In the genomic region with DNA sequence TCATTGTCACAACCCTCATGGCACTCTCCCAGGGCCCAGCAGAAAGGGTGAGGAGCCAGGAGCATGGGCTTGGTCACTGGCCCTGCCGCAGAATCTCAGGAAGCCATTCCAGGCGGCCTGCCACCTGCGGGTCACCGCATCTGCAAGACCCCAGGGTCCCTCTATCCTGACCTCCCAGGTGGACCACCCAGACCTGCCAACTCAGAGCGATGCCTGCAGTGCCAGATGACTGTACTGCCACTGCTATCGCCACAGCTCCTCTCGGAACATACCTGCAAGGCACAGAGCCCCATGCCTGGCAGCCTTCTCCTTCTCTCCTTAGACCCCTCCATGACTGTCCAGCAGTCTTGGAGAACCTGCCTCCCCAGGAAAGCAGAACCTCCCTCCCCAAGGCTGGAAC, we compare ENCODE assay signal across 22 cellular contexts. TPM values are rescaled to one million over a fixed set of nuclear protein-coding genes. Genes with fewer than 3 reads are reported as not detected.
A peak's percentile ranks its signal among the peaks of the same experiment; 100 is the strongest.
DNase-seq lines count a peak whose midpoint lies in the region; ATAC-seq, FAIRE-seq and TF ChIP-seq lines count a peak whose summit lies in the region.
"Had no signal": no experiment of that assay in that cellular context is flagged by ENCODE, and none has a peak within 500 bp of the region (broad histone marks: within the 10 kb centered on the region; RNA-seq: fewer than 3 reads in every experiment).

No MANE protein-coding gene starts in this region.

- H3K4ac ChIP-seq in IMR-90 (ENCODE audit: low read depth, low read length) (peak overlapping the region; percentile 87), neuronal stem cell (ENCODE audit: low read length) (no peak overlapping the region)

- H3K27me3 Mint-ChIP-seq in endodermal cell (ENCODE audit: insufficient read depth), result no peaks in the 10 kb centered on the region
- H3K27me3 Mint-ChIP-seq: CD4-positive, alpha-beta memory T cell had no signal

- TF ChIP-seq CTCF in IMR-90 (conservative IDR thresholded peaks at IDR 0.05; ENCODE audit: low read depth, low read length) (no peak), endodermal cell (conservative IDR thresholded peaks at IDR 0.05) (no peak)

- H3K4me2 ChIP-seq in IMR-90 (ENCODE audit: low read depth, low read length) (no peak overlapping the region), neuronal stem cell (ENCODE audit: insufficient read depth, low read length, poor library complexity, severe bottlenecking) (no peak overlapping the region)
- H3K4me2 ChIP-seq: BLaER1 had no signal

- H3K9me3 ChIP-seq in IMR-90 (ENCODE audit: control insufficient read depth, insufficient read depth, low read length) (no peaks in the 10 kb centered on the region), endodermal cell (ENCODE audit: control insufficient read depth, low read length) (peaks cover 11% of the 10 kb centered on the region), neuronal stem cell (replicated peaks in 1 of 2; ENCODE audit: control insufficient read depth in 2 of 2, insufficient read depth in 1 of 2, low read depth in 1 of 2, low read length in 2 of 2) (no peaks in the 10 kb centered on the region)
- H3K9me3 ChIP-seq: BLaER1 had no signal

- no peak overlapping the region for H3K9ac ChIP-seq in IMR-90 (ENCODE audit: low read depth, low read length)
- no peak overlapping the region for H3K9ac ChIP-seq in endodermal cell (ENCODE audit: extremely low read depth, low read length, poor library complexity, severe bottlenecking)
- no peak overlapping the region for H3K9ac ChIP-seq in neuronal stem cell (ENCODE audit: low read depth, low read length, poor library complexity)
- H3K9ac ChIP-seq: BLaER1 had no signal

- H4K91ac ChIP-seq in IMR-90 (ENCODE audit: insufficient read depth, low read depth, low read length) (peak overlapping the region; percentile 91), neuronal stem cell (ENCODE audit: low read depth, low read length, poor library complexity) (no peak overlapping the region)

- H4K8ac ChIP-seq in IMR-90 (ENCODE audit: low read depth in 2 of 2, low read length in 2 of 2), result peak overlapping the region; percentile 46 to 80; a peak in 3 of 4 replicates
- no peak overlapping the region for H4K8ac ChIP-seq in neuronal stem cell (ENCODE audit: low read depth, low read length)

- no peak overlapping the region for H4K5ac ChIP-seq in IMR-90 (ENCODE audit: low read depth, low read length)

- H2BK120ac ChIP-seq in IMR-90 (ENCODE audit: low read depth, low read length) (peak overlapping the region; percentile 89), neuronal stem cell (ENCODE audit: low read depth, low read length) (no peak overlapping the region)

- H3K4me3 ChIP-seq in IMR-90 (ENCODE audit: insufficient read depth, low read depth, low read length) (no peak overlapping the region), endodermal cell (ENCODE audit: low read length) (no peak overlapping the region), neuronal stem cell (ENCODE audit: low read length in 2 of 2) (no peak overlapping the region)
- H3K4me3 ChIP-seq: BLaER1 had no signal

- H3K27me3 ChIP-seq in IMR-90 (ENCODE audit: control insufficient read depth, insufficient read depth, low read length) (peaks cover 4% of the 10 kb centered on the region; the same call in 1 of the 2 replicates), endodermal cell (ENCODE audit: control insufficient read depth, insufficient read depth, low read length, poor library complexity, severe bottlenecking) (peaks cover 10% of the 10 kb centered on the region), neuronal stem cell (ENCODE audit: control insufficient read depth in 3 of 3, insufficient read depth in 3 of 3, low read depth in 1 of 3, low read length in 3 of 3) (peaks cover 0 to 39% (median 0%) of the 10 kb centered on the region in 3 experiments)
- H3K27me3 ChIP-seq: BLaER1 had no signal

- no peak overlapping the region for H2AK9ac ChIP-seq in IMR-90 (replicated peaks; ENCODE audit: low read depth, low read length, poor library complexity)

- in situ Hi-C loops in IMR-90 (cut with MboI; ENCODE audit: low sequenced_read_pairs), result no loop called here

- H2BK20ac ChIP-seq in IMR-90 (ENCODE audit: low read depth, low read length), result peak overlapping the region; percentile 88

- H3K18ac ChIP-seq in IMR-90 (ENCODE audit: low read depth, low read length), result no peak overlapping the region; the same call in 1 of the 2 replicates
- H3K18ac ChIP-seq in neuronal stem cell (ENCODE audit: low read length), result no peak overlapping the region

- dilution Hi-C loops in IMR-90 (cut with HindIII; ENCODE audit: low sequenced_read_pairs, unreplicated experiment), result no loop called here

- peak overlapping the region; percentile 27 for H2AFZ ChIP-seq in IMR-90 (replicated peaks; ENCODE audit: low read length, poor library complexity)
- H2AFZ ChIP-seq in neuronal stem cell (ENCODE audit: low read length), result no peak overlapping the region

- FAIRE-seq in RCC 7860 (lab: Jason Lieb, UNC), result no peak
- FAIRE-seq: A204.1, GM12892, GM18507, HTR-8/SVneo had no signal

- H3K27ac ChIP-seq in IMR-90 (ENCODE audit: insufficient read depth, low read length) (no peak overlapping the region; the same call in 1 of the 2 replicates), endodermal cell (ENCODE audit: low read depth, low read length) (no peak overlapping the region), neuronal stem cell (replicated peaks; ENCODE audit: low read length) (no peak overlapping the region)
- H3K27ac ChIP-seq: BLaER1, HL-60 had no signal

- H3K56ac ChIP-seq in IMR-90 (ENCODE audit: extremely low read depth, insufficient read depth, low read length), result no peak overlapping the region

- BruUV-seq in IMR-90 (replicated peaks; lab: Mats Ljungman, UMichigan), result no TSS peak

- intact Hi-C loops in IMR-90 (cut with micrococcal nuclease), result no loop called here

- no peaks in the 10 kb centered on the region for H4K20me1 ChIP-seq in IMR-90 (ENCODE audit: insufficient read depth, low read length)

- H3K14ac ChIP-seq in IMR-90 (replicated peaks; ENCODE audit: low read depth, low read length) (peak overlapping the region; percentile 80; the same call in 1 of the 2 replicates), neuronal stem cell (ENCODE audit: low read length) (peak overlapping the region; percentile 26)

- H3K36me3 Mint-ChIP-seq in endodermal cell (ENCODE audit: low read depth), result no peaks in the 10 kb centered on the region
- H3K36me3 Mint-ChIP-seq: CD14-positive monocyte had no signal

- peaks cover 17% of the 10 kb centered on the region for H3K4me1 ChIP-seq in IMR-90 (ENCODE audit: control insufficient read depth, insufficient read depth, low read length)
- H3K4me1 ChIP-seq in endodermal cell (ENCODE audit: control insufficient read depth, insufficient read depth, low read length), result peaks cover 10% of the 10 kb centered on the region
- peaks cover 0 to 15% of the 10 kb centered on the region in 2 donors for H3K4me1 ChIP-seq in neuronal stem cell (ENCODE audit: control insufficient read depth in 2 of 2, insufficient read depth in 1 of 2, low read depth in 1 of 2, low read length in 2 of 2)

- H3K4me3 Mint-ChIP-seq in endodermal cell, result no peak overlapping the region
- H3K4me3 Mint-ChIP-seq: CD14-positive monocyte; CD4-positive, alpha-beta memory T cell; H9 had no signal

- peak overlapping the region; percentile 89 for H2AK5ac ChIP-seq in IMR-90 (ENCODE audit: low read depth, low read length)
- peak overlapping the region; percentile 40 for H2AK5ac ChIP-seq in neuronal stem cell (ENCODE audit: low read depth, low read length)

- peaks cover 2% of the 10 kb centered on the region for H3K4me1 Mint-ChIP-seq in endodermal cell

- no peak overlapping the region for H3K23ac ChIP-seq in IMR-90 (ENCODE audit: low read depth, low read length)
- no peak overlapping the region for H3K23ac ChIP-seq in neuronal stem cell (ENCODE audit: low read depth, low read length, poor library complexity)

- H3K9me3 Mint-ChIP-seq in endodermal cell, result peaks cover 13% of the 10 kb centered on the region
- H3K9me3 Mint-ChIP-seq: CD14-positive monocyte had no signal

- H3K79me1 ChIP-seq in IMR-90 (ENCODE audit: low read depth in 1 of 2, low read length in 2 of 2) (peaks cover 0 to 3% of the 10 kb centered on the region in 2 experiments; a peak in 1 of 4 replicates), neuronal stem cell (ENCODE audit: low read depth, low read length) (no peaks in the 10 kb centered on the region)

- no peak for ATAC-seq in IMR-90 (ENCODE audit: low read depth)
- ATAC-seq in GM19395 (IDR thresholded peaks at IDR 0.05; ENCODE audit: unreplicated experiment), result no peak

- H2BK5ac ChIP-seq in IMR-90 (ENCODE audit: low read depth, low read length, poor library complexity, severe bottlenecking) (peak overlapping the region; percentile 85), neuronal stem cell (ENCODE audit: low read length) (no peak overlapping the region)

- TF ChIP-seq RAD21 in IMR-90 (IDR thresholded peaks at IDR 0.05; ENCODE audit: low read length), result no peak

- peak overlapping the region; percentile 49; the same call in 1 of the 3 replicates for H2BK15ac ChIP-seq in IMR-90 (ENCODE audit: low read depth, low read length)
- H2BK15ac ChIP-seq in neuronal stem cell (ENCODE audit: low read length), result no peak overlapping the region

- H2BK12ac ChIP-seq in neuronal stem cell (ENCODE audit: low read length), result no peak overlapping the region

- H3K27ac Mint-ChIP-seq in endodermal cell, result no peak overlapping the region
- H3K27ac Mint-ChIP-seq: CD14-positive monocyte, H9 had no signal

- POLR2A ChIA-PET in IMR-90 (lab: Charles Lee; ENCODE audit: unreplicated experiment), result no interaction called here

- CTCF ChIA-PET in IMR-90 (lab: Yijun Ruan, JAX), result no interaction called here

- no peak for TF ChIP-seq POLR2A in IMR-90 (IDR thresholded peaks at IDR 0.05; ENCODE audit: low read depth, low read length)

- H3K36me3 ChIP-seq in IMR-90 (ENCODE audit: control insufficient read depth, insufficient read depth, low read length) (no peaks in the 10 kb centered on the region), endodermal cell (ENCODE audit: control insufficient read depth, insufficient read depth, low read length) (no peaks in the 10 kb centered on the region), neuronal stem cell (replicated peaks in 1 of 2; ENCODE audit: control insufficient read depth in 2 of 2, insufficient read depth in 2 of 2, low read length in 2 of 2) (no peaks in the 10 kb centered on the region)
- H3K36me3 ChIP-seq: BLaER1 had no signal

- DNase-seq in IMR-90 (no peak), endodermal cell (peak; percentile 42), neuronal stem cell (ENCODE audit: low spot score) (no peak), HT-29 (ENCODE audit: low spot score) (no peak), RCC 7860 (ENCODE audit: low spot score) (no peak)
- DNase-seq in stimulated activated CD4-positive, alpha-beta T cell treated with anti-CD3 and anti-CD28 coated beads, Interleukin-2, amount 100 ng/mL, for 24 hours, result no peak
- DNase-seq: CD4-positive, alpha-beta memory T cell; DMS153; DMS79; GDM1; GOT3; H9; KBM-7 had no signal

- H3K9me1 ChIP-seq in IMR-90 (ENCODE audit: insufficient read depth, low read length), result peaks cover 14% of the 10 kb centered on the region

- WGBS in IMR-90 (ENCODE audit: extremely low coverage in 2 of 2, insufficient read length in 1 of 2), 2 experiments, result 100% methylated on average over 4 of the region's 7 CpGs; no CpG with 5 or more reads in 1 of the 2 experiments
- 94 to 96% methylated on average over 4 to 7 of the region's 7 CpGs for WGBS in endodermal cell (ENCODE audit: insufficient coverage in 1 of 2, insufficient read length in 1 of 2), 2 experiments
- WGBS in neuronal stem cell (ENCODE audit: extremely low coverage in 2 of 2, insufficient read length in 2 of 2, insufficient replicate concordance in 1 of 2), 2 donors, result no CpG with 5 or more reads among the region's 7 CpGs

RNA-seq across cellular contexts. Expression of a gene that starts 26.4 kb away (rescaled TPM):
- total RNA-seq in IMR-90 (2012; rRNA removed), result 0.72 and 0.83 TPM in 2 replicates
- 5.0 and 6.3 TPM in 2 replicates for polyA plus RNA-seq in IMR-90 (2012; rRNA removed)
- 2.2 and 4.8 TPM in 2 replicates for polyA plus RNA-seq in IMR-90 (2012; cell fraction: cytosol; rRNA removed)
- polyA plus RNA-seq in IMR-90 (2012; cell fraction: nucleus; rRNA removed; ENCODE audit: low replicate concordance), result 13.5 and 26.9 TPM in 2 replicates
- under 1 TPM; 0.40 to 0.46 TPM for total RNA-seq in endodermal cell
- 2.1 TPM for polyA plus RNA-seq in endodermal cell (2013, experiment 1 of 2)
- 1.7 TPM for polyA plus RNA-seq in endodermal cell (2013, experiment 2 of 2)
- 0.78 TPM for polyA plus RNA-seq in neuronal stem cell (2013, experiment 1 of 2)
- 0.86 TPM for polyA plus RNA-seq in neuronal stem cell (2013, experiment 2 of 2)
- 0.03 TPM in 1 of 2 replicates, not detected in the other for total RNA-seq in HT-29 (2014; rRNA removed; shearing (Covaris generic))
- polyA plus RNA-seq: CD14-positive monocyte; CD4-positive, alpha-beta memory T cell; IgD-negative memory B cell had no signal

RNA-seq across cellular contexts. Expression of a gene that starts 32.5 kb away (rescaled TPM):
- not detected in 2 replicates for total RNA-seq in IMR-90 (2012; rRNA removed)
- polyA plus RNA-seq in IMR-90 (2012; rRNA removed), result 0.15 and 0.24 TPM in 2 replicates
- polyA plus RNA-seq in IMR-90 (2012; cell fraction: cytosol; rRNA removed), result 0.08 and 0.34 TPM in 2 replicates
- polyA plus RNA-seq in IMR-90 (2012; cell fraction: nucleus; rRNA removed; ENCODE audit: low replicate concordance), result 0.91 and 1.7 TPM in 2 replicates
- total RNA-seq in endodermal cell, result 1 to 10 TPM; 1.9 to 6.6 TPM
- polyA plus RNA-seq in endodermal cell (2013, experiment 1 of 2), result 25.3 TPM
- 22.9 TPM for polyA plus RNA-seq in endodermal cell (2013, experiment 2 of 2)
- 10.5 TPM for polyA plus RNA-seq in neuronal stem cell (2013, experiment 1 of 2)
- polyA plus RNA-seq in neuronal stem cell (2013, experiment 2 of 2), result 8.0 TPM
- total RNA-seq in HT-29 (2014; rRNA removed; shearing (Covaris generic)), result 1.0 and 2.1 TPM in 2 replicates
